20 cellular contexts compared by ENCODE assay signal in the genomic region with DNA sequence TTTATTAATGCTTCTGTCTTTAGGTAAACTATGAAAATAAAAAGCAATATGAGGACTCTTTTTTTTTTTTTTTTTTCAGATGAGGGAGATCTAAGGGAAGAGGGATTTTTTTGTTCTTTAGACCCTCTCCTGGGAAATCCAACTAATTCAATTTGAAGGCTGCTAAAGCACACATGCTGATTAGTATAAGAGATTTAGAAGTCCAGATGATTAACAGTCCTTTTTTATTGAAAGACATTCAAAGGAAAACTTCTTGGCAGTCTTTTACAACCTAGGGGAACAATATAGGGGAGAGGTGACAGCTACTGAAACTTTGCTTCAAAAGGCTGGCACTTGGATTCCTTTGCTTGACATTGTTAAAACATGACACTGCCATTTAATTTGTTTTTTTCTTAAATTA.
DNase-seq lines count a peak whose midpoint lies in the region; ATAC-seq and TF ChIP-seq lines count a peak whose summit lies in the region.
"Had no signal": no experiment of that assay in that cellular context is flagged by ENCODE, and none has a peak within 500 bp of the region (broad histone marks: within the 10 kb centered on the region; RNA-seq: fewer than 3 reads in every experiment).

No MANE protein-coding gene starts in this region.

- peaks cover 23% of the 10 kb centered on the region for H3K9me3 ChIP-seq in A673 (ENCODE audit: low read depth, low read length, poor library complexity, severe bottlenecking)
- H3K9me3 ChIP-seq in endodermal cell (ENCODE audit: control insufficient read depth, low read length), result peaks cover 11% of the 10 kb centered on the region
- H3K9me3 ChIP-seq in neural progenitor cell (ENCODE audit: low read depth), result peaks cover 4% of the 10 kb centered on the region
- peaks cover 0 to 23% (median 6%) of the 10 kb centered on the region in 11 donors for H3K9me3 ChIP-seq in heart right ventricle

- peaks cover 6% of the 10 kb centered on the region for H3K9me3 Mint-ChIP-seq in endodermal cell
- H3K9me3 Mint-ChIP-seq in neural progenitor cell, result peaks cover 35% of the 10 kb centered on the region
- H3K9me3 Mint-ChIP-seq: GM23338 had no signal

- H3K27me3 ChIP-seq in A673 (replicated peaks; ENCODE audit: insufficient read depth, low read depth, low read length, poor library complexity) (no peaks in the 10 kb centered on the region), endodermal cell (ENCODE audit: control insufficient read depth, insufficient read depth, low read length, poor library complexity, severe bottlenecking) (no peaks in the 10 kb centered on the region), neural progenitor cell (no peaks in the 10 kb centered on the region), heart right ventricle (no peaks in the 10 kb centered on the region)

- ATAC-seq in HG03565 (IDR thresholded peaks at IDR 0.05; ENCODE audit: unreplicated experiment) (no peak), heart right ventricle (no peak)
- ATAC-seq: GM23338, HCT116 had no signal

- H2AFZ ChIP-seq in neural progenitor cell (replicated peaks), result no peak overlapping the region
- H2AFZ ChIP-seq: GM23338 had no signal

- H3K27ac ChIP-seq in A673 (ENCODE audit: low read depth, low read length, poor library complexity, severe bottlenecking) (no peak overlapping the region), endodermal cell (ENCODE audit: low read depth, low read length) (peak overlapping the region; percentile 7), neural progenitor cell (no peak overlapping the region), heart right ventricle (no peak overlapping the region)
- H3K27ac ChIP-seq: 22Rv1 had no signal

- no peak for TF ChIP-seq CTCF in A673 (conservative IDR thresholded peaks at IDR 0.05; ENCODE audit: low read depth, low read length)
- TF ChIP-seq CTCF in endodermal cell (conservative IDR thresholded peaks at IDR 0.05), result no peak
- TF ChIP-seq CTCF in neural progenitor cell (IDR thresholded peaks at IDR 0.05), result no peak
- no peak for TF ChIP-seq CTCF in heart right ventricle (IDR thresholded peaks at IDR 0.05)

- peaks cover 9% of the 10 kb centered on the region for H3K4me1 ChIP-seq in A673 (ENCODE audit: insufficient read depth, low read length, poor library complexity, severe bottlenecking)
- H3K4me1 ChIP-seq in endodermal cell (ENCODE audit: control insufficient read depth, insufficient read depth, low read length), result no peaks in the 10 kb centered on the region
- H3K4me1 ChIP-seq in neural progenitor cell, result peaks cover 25% of the 10 kb centered on the region
- H3K4me1 ChIP-seq in heart right ventricle, result no peaks in the 10 kb centered on the region

- no peak overlapping the region for H3K27ac Mint-ChIP-seq in endodermal cell
- peak overlapping the region; percentile 69 for H3K27ac Mint-ChIP-seq in neural progenitor cell
- H3K27ac Mint-ChIP-seq: CD4-positive, alpha-beta memory T cell; GM23338; H9 had no signal

- H3K4me2 ChIP-seq in neural progenitor cell, result peak overlapping the region; percentile 61
- H3K4me2 ChIP-seq: GM23338 had no signal

- CTCF ChIA-PET in A673 (lab: Charles Lee), result no interaction called here

- peaks cover 5% of the 10 kb centered on the region for H3F3A ChIP-seq in neural progenitor cell (ENCODE audit: low read depth)

- no peaks in the 10 kb centered on the region for H3K79me2 ChIP-seq in neural progenitor cell (ENCODE audit: low read depth)

- intact Hi-C loops in A673 (cut with micrococcal nuclease; ENCODE audit: unreplicated experiment) (no loop called here), head of caudate nucleus (cut with DNase I) (no loop called here), heart right ventricle (cut with DNase I) (no loop called here)

- DNase-seq in A673 (ENCODE audit: low spot score), result peak; percentile 55
- peak; percentile 70 for DNase-seq in NCI-H82 (lab: John Stamatoyannopoulos, UW)
- no peak for DNase-seq in endodermal cell
- peak; percentile 68 for DNase-seq in neural progenitor cell (ENCODE audit: low spot score)
- DNase-seq in stimulated activated CD4-positive, alpha-beta T cell treated with anti-CD3 and anti-CD28 coated beads, Interleukin-4, amount 100 ng/mL, for 1 hour, result no peak
- DNase-seq in head of caudate nucleus, result no peak
- DNase-seq in heart right ventricle, result no peak
- DNase-seq: ACHN; AML-193; C1 segment of cervical spinal cord; CD4-positive, alpha-beta memory T cell; COR-L47; DMS 273 treated with DMSO at 0.1 percent for 48 hours; DMS79; GF-D8; H9 had no signal

- no peak overlapping the region for H3K9ac ChIP-seq in endodermal cell (ENCODE audit: extremely low read depth, low read length, poor library complexity, severe bottlenecking)
- no peak overlapping the region for H3K9ac ChIP-seq in neural progenitor cell

- H3K4me3 Mint-ChIP-seq in endodermal cell, result no peak overlapping the region
- no peak overlapping the region for H3K4me3 Mint-ChIP-seq in neural progenitor cell
- H3K4me3 Mint-ChIP-seq: CD4-positive, alpha-beta memory T cell; GM23338; H9 had no signal

- H3K4me3 ChIP-seq in A673 (ENCODE audit: low read depth, low read length, poor library complexity, severe bottlenecking) (no peak overlapping the region), endodermal cell (ENCODE audit: low read length) (no peak overlapping the region), neural progenitor cell (no peak overlapping the region), heart right ventricle (no peak overlapping the region)
- H3K4me3 ChIP-seq: GM23338 had no signal

- POLR2A ChIA-PET in A673 (lab: Charles Lee; ENCODE audit: low non-redundant PET), result no interaction called here

- no peaks in the 10 kb centered on the region for H4K20me1 ChIP-seq in neural progenitor cell (ENCODE audit: low read depth)

- H3K27me3 Mint-ChIP-seq in endodermal cell (ENCODE audit: insufficient read depth) (no peaks in the 10 kb centered on the region), neural progenitor cell (ENCODE audit: insufficient read depth, low read depth) (peaks cover 5% of the 10 kb centered on the region)
- H3K27me3 Mint-ChIP-seq: CD4-positive, alpha-beta memory T cell had no signal

- H3K4me1 Mint-ChIP-seq in endodermal cell, result no peaks in the 10 kb centered on the region
- peaks cover 28% of the 10 kb centered on the region for H3K4me1 Mint-ChIP-seq in neural progenitor cell
- H3K4me1 Mint-ChIP-seq: CD4-positive, alpha-beta memory T cell; GM23338; H9 had no signal

- H3K36me3 ChIP-seq in A673 (ENCODE audit: insufficient read depth, low read length, poor library complexity, severe bottlenecking) (no peaks in the 10 kb centered on the region), endodermal cell (ENCODE audit: control insufficient read depth, insufficient read depth, low read length) (no peaks in the 10 kb centered on the region), neural progenitor cell (no peaks in the 10 kb centered on the region), heart right ventricle (no peaks in the 10 kb centered on the region)

- no TSS peak for BruUV-seq in A673 (replicated peaks; lab: Mats Ljungman, UMichigan)

- H3K36me3 Mint-ChIP-seq in endodermal cell (ENCODE audit: low read depth), result no peaks in the 10 kb centered on the region
- H3K36me3 Mint-ChIP-seq in neural progenitor cell, result peaks cover 22% of the 10 kb centered on the region
- H3K36me3 Mint-ChIP-seq: CD4-positive, alpha-beta memory T cell had no signal

Comparison
In these comparisons a context has a peak if more than half of its experiments do, and no peak if none do; other contexts are left out.
1. DNase-seq: peak in A673 (single experiment), NCI-H82 (single experiment) and neural progenitor cell (single experiment); none in endodermal cell (single experiment), stimulated activated CD4-positive, alpha-beta T cell treated with anti-CD3 and anti-CD28 coated beads, Interleukin-4, amount 100 ng/mL, for 1 hour (single experiment), head of caudate nucleus (0 of 42) and heart right ventricle (0 of 2).